22 cellular contexts compared by ENCODE assay signal in genomic region chr2:47644351-47644750, GRCh38.
DNase-seq lines count a peak whose midpoint lies in the region; FAIRE-seq and TF ChIP-seq lines count a peak whose summit lies in the region.
"Had no signal": no experiment of that assay in that cellular context is flagged by ENCODE, and none has a peak within 500 bp of the region (broad histone marks: within the 10 kb centered on the region; RNA-seq: fewer than 3 reads in every experiment).

No MANE protein-coding gene starts in this region.

- H3K4me1 ChIP-seq in H9 (ENCODE audit: insufficient read depth, low read length) = 0 out of 2 replicates have a peak, but pooled peaks cover under 1% of the 10 kb centered on the region
- no peaks in the 10 kb centered on the region for H3K4me1 ChIP-seq in trophoblast cell (ENCODE audit: control insufficient read depth in 1 of 2, insufficient read depth in 2 of 2, low read length in 2 of 2)
- H3K4me1 ChIP-seq: Peyer's patch, SJCRH30 had no signal

- no peak for TF ChIP-seq POLR2A in GM12891 (IDR thresholded peaks at IDR 0.05; ENCODE audit: low read depth, low read length)

- peak; percentile 8 for DNase-seq in activated effector memory CD4-positive, alpha-beta T cell treated with anti-CD3 and anti-CD28 coated beads, Interleukin-2, amount 50 U/mL, for 16 hours
- no peak for DNase-seq in activated effector memory CD4-positive, alpha-beta T cell treated with Interleukin-2 at 50 U/mL for 16 hours
- peak; percentile 15 for DNase-seq in H9
- DNase-seq in coronary artery (ENCODE audit: low spot score) = peak; percentile 29
- peak; percentile 75 to 76 for DNase-seq in trophoblast cell
- no peak for DNase-seq in 8988T
- DNase-seq in retina = no peak
- no peak for DNase-seq in GM12891 (ENCODE audit: insufficient read length, low spot score)
- DNase-seq: CD4-positive, CD25-positive, alpha-beta regulatory T cell; DMS153; DND-41; IMR-90; KG1; MM.1S; NCI-H2081; NCI-H2171; NCI-H226; NCI-H510A; OCI-M1; SJCRH30 had no signal

- H3K9ac ChIP-seq in H9 (ENCODE audit: extremely low read depth, insufficient read length, low read length) (no peak overlapping the region), trophoblast cell (ENCODE audit: low read length) (no peak overlapping the region)

- H3K4ac ChIP-seq in H9 (ENCODE audit: low read depth, low read length) (no peak overlapping the region), trophoblast cell (ENCODE audit: low read depth, low read length) (no peak overlapping the region)

- no peak overlapping the region for H2BK120ac ChIP-seq in H9 (ENCODE audit: low read depth, low read length, poor library complexity, severe bottlenecking)
- H2BK120ac ChIP-seq in trophoblast cell (ENCODE audit: insufficient read depth, low read length, poor library complexity) = no peak overlapping the region

- no peaks in the 10 kb centered on the region for H3K23me2 ChIP-seq in H9 (ENCODE audit: insufficient read length, low read depth, low read length, poor library complexity, severe bottlenecking)

- H3T11ph ChIP-seq in H9 (ENCODE audit: low read length) = no peak overlapping the region

- H2BK15ac ChIP-seq in H9 (ENCODE audit: low read depth, low read length) = no peak overlapping the region

- H3K27me3 Mint-ChIP-seq in H9 (ENCODE audit: low read depth) = no peaks in the 10 kb centered on the region; the same call in 1 of the 2 replicates

- peaks cover 0 to 5% (median 5%) of the 10 kb centered on the region in 3 experiments; a peak in 3 of 7 replicates for H3K36me3 Mint-ChIP-seq in H9 (ENCODE audit: insufficient read depth in 1 of 3, low read depth in 3 of 3)
- H3K36me3 Mint-ChIP-seq: CD4-positive, CD25-positive, alpha-beta regulatory T cell had no signal

- no peak overlapping the region for H2BK5ac ChIP-seq in H9 (ENCODE audit: insufficient read length, low read length)
- no peak overlapping the region for H2BK5ac ChIP-seq in trophoblast cell (ENCODE audit: low read depth, low read length, poor library complexity)

- no peak overlapping the region for H3K4me2 ChIP-seq in H9 (ENCODE audit: insufficient read depth, insufficient read length, low read length)
- H3K4me2 ChIP-seq in trophoblast cell (ENCODE audit: low read length) = no peak overlapping the region

- no peaks in the 10 kb centered on the region for H3K36me3 ChIP-seq in trophoblast cell (ENCODE audit: control insufficient read depth in 1 of 2, insufficient read depth in 2 of 2, low read length in 2 of 2)
- H3K36me3 ChIP-seq: Peyer's patch, SJCRH30 had no signal

- no peak overlapping the region for H3K27ac Mint-ChIP-seq in H9
- H3K27ac Mint-ChIP-seq: CD4-positive, CD25-positive, alpha-beta regulatory T cell had no signal

- H3K56ac ChIP-seq in H9 (ENCODE audit: insufficient read length, low read depth, low read length) = no peak overlapping the region

- H2AK5ac ChIP-seq in H9 (ENCODE audit: insufficient read length, low read length) (no peak overlapping the region), trophoblast cell (ENCODE audit: low read length) (no peak overlapping the region)

- WGBS in H9 (ENCODE audit: extremely low coverage, insufficient read length, low lambda C conversion rate) = no CpG with 5 or more reads among the region's 4 CpGs
- no CpG with 5 or more reads among the region's 4 CpGs for WGBS in trophoblast cell (ENCODE audit: extremely low coverage, insufficient coverage, insufficient read length)

- no peaks in the 10 kb centered on the region for H3K27me3 ChIP-seq in H9 (ENCODE audit: insufficient read depth, low read length)
- no peaks in the 10 kb centered on the region for H3K27me3 ChIP-seq in trophoblast cell (ENCODE audit: insufficient read depth, low read length)
- H3K27me3 ChIP-seq: Peyer's patch, SJCRH30 had no signal

- H3K4me3 ChIP-seq in coronary artery (no peak overlapping the region), trophoblast cell (ENCODE audit: low read depth, low read length) (no peak overlapping the region)
- H3K4me3 ChIP-seq: Peyer's patch, SJCRH30 had no signal

- 0 out of 2 replicates have a peak, but pooled peaks cover 3% of the 10 kb centered on the region for H3K79me2 ChIP-seq in H9 (ENCODE audit: insufficient read depth, low read length)
- H3K79me2 ChIP-seq in trophoblast cell (ENCODE audit: control insufficient read depth, insufficient read depth, low read length, poor library complexity) = no peaks in the 10 kb centered on the region

- H3K23ac ChIP-seq in H9 (ENCODE audit: insufficient read length, low read depth, low read length) = no peak overlapping the region
- H3K23ac ChIP-seq in trophoblast cell (ENCODE audit: low read length) = no peak overlapping the region

- H4K20me1 ChIP-seq in H9 (ENCODE audit: control insufficient read depth, insufficient read depth, insufficient read length) = no peaks in the 10 kb centered on the region

- H2BK12ac ChIP-seq in H9 (ENCODE audit: insufficient read length, low read depth, low read length) = no peak overlapping the region
- no peak overlapping the region for H2BK12ac ChIP-seq in trophoblast cell (ENCODE audit: low read length)

- H4K91ac ChIP-seq in H9 (ENCODE audit: insufficient read length, low read depth, low read length) (no peak overlapping the region), trophoblast cell (ENCODE audit: low read depth, low read length) (no peak overlapping the region)

- no peak overlapping the region for H2BK20ac ChIP-seq in H9 (ENCODE audit: low read depth, low read length, poor library complexity, severe bottlenecking)

- no peak overlapping the region for H4K5ac ChIP-seq in H9 (ENCODE audit: insufficient read length, low read depth, low read length)

- H3K18ac ChIP-seq in H9 (ENCODE audit: insufficient read length, low read depth, low read length) = no peak overlapping the region
- H3K18ac ChIP-seq in trophoblast cell (ENCODE audit: low read length) = no peak overlapping the region

- peaks cover 3 to 6% of the 10 kb centered on the region in 2 experiments; a peak in 4 of 5 replicates for H3K9me3 Mint-ChIP-seq in H9

- H2AFZ ChIP-seq in H9 (ENCODE audit: low read length) (no peak overlapping the region), trophoblast cell (ENCODE audit: insufficient read depth, low read length, poor library complexity) (no peak overlapping the region)

- H3K9me3 ChIP-seq in H9 (ENCODE audit: control insufficient read depth, low read depth, low read length) (no peaks in the 10 kb centered on the region), trophoblast cell (ENCODE audit: insufficient read depth, low read depth, low read length) (no peaks in the 10 kb centered on the region)
- H3K9me3 ChIP-seq: Peyer's patch, SJCRH30 had no signal

- H3K4me1 Mint-ChIP-seq in H9 = peaks cover 13 to 16% of the 10 kb centered on the region in 2 experiments
- H3K4me1 Mint-ChIP-seq: CD4-positive, CD25-positive, alpha-beta regulatory T cell had no signal

- no peak overlapping the region for H4K12ac ChIP-seq in trophoblast cell (ENCODE audit: low read depth, low read length)

- FAIRE-seq in GM12891 (lab: Jason Lieb, UNC) = no peak
- FAIRE-seq: H54 had no signal

- no peak for TF ChIP-seq CTCF in H9 (conservative IDR thresholded peaks at IDR 0.05)
- no peak for TF ChIP-seq CTCF in coronary artery (IDR thresholded peaks at IDR 0.05)

- no peak overlapping the region for H3K4me3 Mint-ChIP-seq in H9
- H3K4me3 Mint-ChIP-seq: CD4-positive, CD25-positive, alpha-beta regulatory T cell had no signal

- H3K27ac ChIP-seq in H9 (ENCODE audit: insufficient read length, low read depth, low read length) (no peak overlapping the region), coronary artery (no peak overlapping the region), trophoblast cell (ENCODE audit: low read depth, low read length) (no peak overlapping the region)
- H3K27ac ChIP-seq: Peyer's patch, SJCRH30 had no signal

- H3K14ac ChIP-seq in H9 (ENCODE audit: insufficient read depth, low read length) (no peak overlapping the region), trophoblast cell (ENCODE audit: low read length) (no peak overlapping the region)

- no peaks in the 10 kb centered on the region for H3K79me1 ChIP-seq in H9 (ENCODE audit: insufficient read depth, low read depth, low read length, poor library complexity, severe bottlenecking)
- no peaks in the 10 kb centered on the region for H3K79me1 ChIP-seq in trophoblast cell (ENCODE audit: low read length)

- H4K8ac ChIP-seq in H9 (replicated peaks; ENCODE audit: insufficient read length, low read depth, low read length) (no peak overlapping the region), trophoblast cell (ENCODE audit: low read depth, low read length) (no peak overlapping the region)

TF ChIP-seq in GM12891, 5 proteins besides CTCF, POLR2A, EP300 and RAD21:
- TF ChIP-seq TAF1 (IDR thresholded peaks at IDR 0.05; ENCODE audit: low read depth, low read length) (no peak), PAX5 (IDR thresholded peaks at IDR 0.05; ENCODE audit: insufficient read depth, low read length, severe bottlenecking) (no peak), POU2F2 (IDR thresholded peaks at IDR 0.05; ENCODE audit: low read depth, low read length) (no peak), POLR2AphosphoS5 (IDR thresholded peaks at IDR 0.05; ENCODE audit: low read depth, low read length) (no peak), SPI1 (IDR thresholded peaks at IDR 0.05; ENCODE audit: low read depth, low read length) (no peak)
TF ChIP-seq in GM12891: peak in this region for 0.

Comparison
In these comparisons a context has a peak if more than half of its experiments do, and no peak if none do; other contexts are left out.
1. DNase-seq: peak in activated effector memory CD4-positive, alpha-beta T cell treated with anti-CD3 and anti-CD28 coated beads, Interleukin-2, amount 50 U/mL, for 16 hours (single experiment), H9 (single experiment), coronary artery (single experiment) and trophoblast cell (2 of 2); none in activated effector memory CD4-positive, alpha-beta T cell treated with Interleukin-2 at 50 U/mL for 16 hours (single experiment), 8988T (single experiment), retina (single experiment) and GM12891 (single experiment).